ENCODE assay signal across 2 cellular contexts in genomic region chr1:6508154-6508875, GRCh38.
TF ChIP-seq lines count a peak whose summit lies in the region.

No MANE protein-coding gene starts in this region.

TF ChIP-seq in IMR-90, 13 proteins besides CTCF, POLR2A, EP300 and RAD21:
- TF ChIP-seq FOS (IDR thresholded peaks at IDR 0.05; ENCODE audit: low read depth, low read length) = no peak
- TF ChIP-seq SMC3 (IDR thresholded peaks at IDR 0.05; ENCODE audit: low read depth, low read length) = no peak
- no peak for TF ChIP-seq CHD1 (IDR thresholded peaks at IDR 0.05; ENCODE audit: low read depth, low read length)
- no peak for TF ChIP-seq MAFK (IDR thresholded peaks at IDR 0.05; ENCODE audit: low read depth, low read length)
- TF ChIP-seq CEBPB (IDR thresholded peaks at IDR 0.05; ENCODE audit: low read depth, low read length) = no peak
- TF ChIP-seq NFE2L2 (IDR thresholded peaks at IDR 0.05; ENCODE audit: low read depth, low read length) = no peak
- TF ChIP-seq RCOR1 (IDR thresholded peaks at IDR 0.05; ENCODE audit: insufficient replicate concordance, low read length) = no peak
- no peak for TF ChIP-seq RFX5 (IDR thresholded peaks at IDR 0.05; ENCODE audit: low read depth, low read length)

TF ChIP-seq in K562, 482 proteins besides CTCF, POLR2A, EP300 and RAD21:
- TF ChIP-seq TFAP4 (CRISPR knock-in tag; IDR thresholded peaks at IDR 0.05; ENCODE audit: borderline replicate concordance) = peak; percentile 23; the same call in 1 of the 2 replicates
- TF ChIP-seq BRCA1 (IDR thresholded peaks at IDR 0.05) = no peak
- 0 out of 2 replicates have a peak, but pooled peaks have one; percentile 16 for TF ChIP-seq BRCA1 (CRISPR knock-in tag; IDR thresholded peaks at IDR 0.05)
- no peak for TF ChIP-seq CBFB (CRISPR knock-in tag; IDR thresholded peaks at IDR 0.05)
- no peak for TF ChIP-seq MEF2D (tag; conservative IDR thresholded peaks at IDR 0.05; ENCODE audit: low read depth)
